Comparison of ENCODE assay signal across 8 cellular contexts in genomic region chr10:32378371-32379301, GRCh38. TPM values are rescaled to one million over a fixed set of nuclear protein-coding genes. Genes with fewer than 3 reads are reported as not detected.
DNase-seq lines count a peak whose midpoint lies in the region; ATAC-seq, FAIRE-seq and TF ChIP-seq lines count a peak whose summit lies in the region.

No MANE protein-coding gene starts in this region.

- peak overlapping the region; percentile 96 for H3K4me2 ChIP-seq in Loucy (ENCODE audit: low read depth, low read length, poor library complexity, severe bottlenecking)

- peaks cover 49% of the 10 kb centered on the region for H3K79me2 ChIP-seq in Loucy (ENCODE audit: insufficient read depth, low read length)

- no peak overlapping the region for H3K4me3 Mint-ChIP-seq in nephron progenitor cell

- peaks cover 44% of the 10 kb centered on the region for H3K4me1 ChIP-seq in Loucy (ENCODE audit: insufficient read depth, low read length, poor library complexity, severe bottlenecking)

- H3K27ac ChIP-seq in RWPE1: peak overlapping the region; percentile 80

- H3K9me3 ChIP-seq in Loucy (ENCODE audit: insufficient read depth, low read depth, low read length): no peaks in the 10 kb centered on the region

- peak; percentile 20; the same call in 1 of the 2 replicates for TF ChIP-seq POLR2A in H54 (IDR thresholded peaks at IDR 0.05; ENCODE audit: low read depth, low read length)

- TF ChIP-seq CTCF in Loucy (conservative IDR thresholded peaks at IDR 0.05; ENCODE audit: low read length): no peak
- TF ChIP-seq CTCF in RWPE1 (conservative IDR thresholded peaks at IDR 0.05; ENCODE audit: low read depth): no peak
- no peak for TF ChIP-seq CTCF in fibroblast of villous mesenchyme (IDR thresholded peaks at IDR 0.05; ENCODE audit: insufficient read depth, low read depth, low read length)
- no peak for TF ChIP-seq CTCF in nephron progenitor cell (IDR thresholded peaks at IDR 0.05)

- POLR2A ChIA-PET in RWPE1 (lab: Yijun Ruan, JAX; ENCODE audit: low non-redundant PET): interaction anchor here (0.6 to 0.7 kb wide), 2 partner anchors 55 to 67 kb away, joined by 3 to 8 read pairs; partner anchors contain the start of gene CCDC7

- no peak overlapping the region for H3K27ac Mint-ChIP-seq in nephron progenitor cell

- peaks cover 19% of the 10 kb centered on the region for H3K9me3 Mint-ChIP-seq in nephron progenitor cell

- H3K27me3 ChIP-seq in Loucy (ENCODE audit: insufficient read depth, low read length, poor library complexity, severe bottlenecking): no peaks in the 10 kb centered on the region

- peak; percentile 99 for ATAC-seq in stimulated activated naive CD8-positive, alpha-beta T cell treated with anti-CD3 and anti-CD28 coated beads, Interleukin-15, Interleukin-2, amounts not matched to agents 100 U/mL and 50 U/mL, for 24 hours

- H3K36me3 ChIP-seq in Loucy (ENCODE audit: insufficient read depth, low read length): no peaks in the 10 kb centered on the region

- peaks cover 6% of the 10 kb centered on the region for H3K27me3 Mint-ChIP-seq in nephron progenitor cell (ENCODE audit: low read depth, poor library complexity)

- peaks cover 9% of the 10 kb centered on the region; the same call in 1 of the 2 replicates for H3F3A ChIP-seq in Loucy (ENCODE audit: low read depth)

- H3K36me3 Mint-ChIP-seq in nephron progenitor cell (ENCODE audit: low read depth): peaks cover 20% of the 10 kb centered on the region

- peak overlapping the region; percentile 82 for H2AFZ ChIP-seq in Loucy (ENCODE audit: low read length)

- H3K4me3 ChIP-seq in Loucy (ENCODE audit: low read length, poor library complexity, severe bottlenecking) (peak overlapping the region; percentile 89), fibroblast of villous mesenchyme (ENCODE audit: low read depth, low read length) (peak overlapping the region; percentile 74)

- DNase-seq in ELF-1 (ENCODE audit: low read depth, low spot score) (peak; percentile 92), H54 (ENCODE audit: insufficient read length, low spot score) (peak; percentile 45), RWPE1 (ENCODE audit: low spot score) (peak; percentile 90), fibroblast of villous mesenchyme (ENCODE audit: low read depth) (peak; percentile 84), nephron progenitor cell (peak; percentile 86)
- peak; percentile 89 for DNase-seq in activated T-helper 9 cell treated with anti-CD3 and anti-CD28 coated beads, Interleukin-2, amount 50 U/mL, for 16 hours (ENCODE audit: low read depth)
- DNase-seq in stimulated activated naive CD8-positive, alpha-beta T cell treated with anti-CD3 and anti-CD28 coated beads, Interleukin-15, Interleukin-2, amounts not matched to agents 100 U/mL and 50 U/mL, for 24 hours: peak; percentile 90

- H3K9me2 ChIP-seq in Loucy (replicated peaks; ENCODE audit: low read depth, low read length): no peaks in the 10 kb centered on the region

- no peaks in the 10 kb centered on the region for H3K4me1 Mint-ChIP-seq in nephron progenitor cell

- CTCF ChIA-PET in RWPE1 (lab: Yijun Ruan, JAX): interaction anchor here (0.6 to 0.9 kb wide), 2 partner anchors 15 to 65 kb away, joined by 4 to 5 read pairs; no protein-coding TSS in a partner anchor

- FAIRE-seq in H54 (lab: Jason Lieb, UNC): peak; percentile 92

- peak overlapping the region; percentile 98 for H3K9ac ChIP-seq in Loucy (ENCODE audit: low read depth, low read length, poor library complexity, severe bottlenecking)

- peaks cover 37% of the 10 kb centered on the region for H4K20me1 ChIP-seq in Loucy (ENCODE audit: insufficient read depth, low read length, poor library complexity, severe bottlenecking)

RNA-seq across cellular contexts. Expression of gene EPC1, which starts 31.7 kb away (rescaled TPM):
- 19.4 and 24.5 TPM in 2 replicates for total RNA-seq in fibroblast of villous mesenchyme

Comparison
In these comparisons a context has a peak if more than half of its experiments do, and no peak if none do; other contexts are left out.
1. Peak in every context shown above with its lines: DNase-seq, ATAC-seq, H3K4me3 ChIP-seq and H3K27ac ChIP-seq.